ENCODE assay signal across 17 cellular contexts in the genomic region with DNA sequence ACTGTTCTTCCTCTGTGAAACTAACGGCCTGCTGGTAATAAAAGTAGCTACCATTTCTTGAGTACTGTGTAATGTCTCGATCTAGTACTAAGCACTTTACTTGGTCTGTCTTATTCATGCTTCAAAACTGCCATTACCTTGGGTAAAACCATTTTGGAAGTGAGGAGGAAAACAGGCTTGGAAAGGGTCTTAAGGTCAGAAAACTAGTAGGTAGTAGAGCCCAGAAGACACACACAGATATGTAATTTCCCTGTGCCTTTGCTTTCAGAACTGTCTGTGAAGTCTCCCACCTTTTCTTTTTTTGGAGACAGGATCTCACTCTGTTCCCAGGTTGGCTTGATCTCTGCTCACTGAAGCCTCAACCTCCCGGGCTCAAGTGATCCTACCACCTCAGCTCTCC. TPM values are rescaled to one million over a fixed set of nuclear protein-coding genes. Genes with fewer than 3 reads are reported as not detected.
A peak's percentile ranks its signal among the peaks of the same experiment; 100 is the strongest.
DNase-seq lines count a peak whose midpoint lies in the region; ATAC-seq, FAIRE-seq and TF ChIP-seq lines count a peak whose summit lies in the region.
"Had no signal": no experiment of that assay in that cellular context is flagged by ENCODE, and none has a peak within 500 bp of the region (broad histone marks: within the 10 kb centered on the region; RNA-seq: fewer than 3 reads in every experiment).

No MANE protein-coding gene starts in this region.

- peaks cover 47% of the 10 kb centered on the region for H3K36me3 Mint-ChIP-seq in activated CD4-positive, alpha-beta memory T cell treated with anti-CD3 and anti-CD28 coated beads, Interleukin-2, amount 10 ng/mL, durations not matched to agents 7 days and 5 days (ENCODE audit: low read depth)
- H3K36me3 Mint-ChIP-seq in activated CD4-positive, alpha-beta memory T cell treated with anti-CD3 and anti-CD28 coated beads for 36 hours: peaks cover 28% of the 10 kb centered on the region

- ATAC-seq in HG03457 (IDR thresholded peaks at IDR 0.05; ENCODE audit: unreplicated experiment): no peak
- no peak for ATAC-seq in SK-N-SH treated with all-trans-retinoic acid at 6 μM for 48 hours
- ATAC-seq: HCT116, Panc1 had no signal

- peaks cover 36% of the 10 kb centered on the region for H3K4me1 Mint-ChIP-seq in activated CD4-positive, alpha-beta memory T cell treated with anti-CD3 and anti-CD28 coated beads, Interleukin-2, amount 10 ng/mL, durations not matched to agents 7 days and 5 days
- H3K4me1 Mint-ChIP-seq in activated CD4-positive, alpha-beta memory T cell treated with anti-CD3 and anti-CD28 coated beads for 36 hours (ENCODE audit: low read depth): peaks cover 18% of the 10 kb centered on the region

- H3K23ac ChIP-seq in mesenchymal stem cell (ENCODE audit: low read length in 2 of 2): no peak overlapping the region

- H3K4me2 ChIP-seq in mesenchymal stem cell (ENCODE audit: low read length, poor library complexity, severe bottlenecking): no peak overlapping the region

- FAIRE-seq in GM12891 (lab: Jason Lieb, UNC): no peak

- H3K79me1 ChIP-seq in mesenchymal stem cell (replicated peaks; ENCODE audit: low read length, poor library complexity, severe bottlenecking): peaks cover 18% of the 10 kb centered on the region

- WGBS in mesenchymal stem cell: no CpG with 5 or more reads among the region's 3 CpGs

- no peaks in the 10 kb centered on the region for H3K27me3 Mint-ChIP-seq in activated CD4-positive, alpha-beta memory T cell treated with anti-CD3 and anti-CD28 coated beads, Interleukin-2, amount 10 ng/mL, durations not matched to agents 7 days and 5 days
- H3K27me3 Mint-ChIP-seq in activated CD4-positive, alpha-beta memory T cell treated with anti-CD3 and anti-CD28 coated beads for 36 hours: no peaks in the 10 kb centered on the region

- no peak for DNase-seq in activated CD4-positive, alpha-beta memory T cell treated with anti-CD3 and anti-CD28 coated beads, Interleukin-2, amount 10 ng/mL, durations not matched to agents 7 days and 5 days
- DNase-seq in activated CD4-positive, alpha-beta memory T cell treated with anti-CD3 and anti-CD28 coated beads for 36 hours: no peak
- DNase-seq in GM12891 (ENCODE audit: insufficient read length, low spot score) (no peak), SK-N-MC (ENCODE audit: low read depth, low spot score) (no peak), mesenchymal stem cell (no peak), NCI-H526 (lab: John Stamatoyannopoulos, UW) (no peak)
- DNase-seq: C1 segment of cervical spinal cord, COR-L47, DMS153, NCI-H1092, NCI-H226, NCI-H526 treated with DMSO at 0.1 percent for 48 hours, Right ventricle myocardium superior had no signal

- H3K36me3 ChIP-seq in SK-N-MC (ENCODE audit: insufficient read depth, low read length) (peaks cover 43% of the 10 kb centered on the region), mesenchymal stem cell (ENCODE audit: control insufficient read depth in 1 of 2, insufficient read depth in 2 of 2, low read depth in 1 of 2, low read length in 2 of 2) (peaks cover 13 to 56% of the 10 kb centered on the region in 2 experiments)

- H3K27ac ChIP-seq in SK-N-MC (peak overlapping the region; percentile 61), mesenchymal stem cell (ENCODE audit: low read length, poor library complexity, severe bottlenecking) (no peak overlapping the region)

- H2BK12ac ChIP-seq in mesenchymal stem cell (ENCODE audit: low read length in 2 of 2): no peak overlapping the region

- POLR2A ChIA-PET in activated CD4-positive, alpha-beta memory T cell treated with anti-CD3 and anti-CD28 coated beads, Interleukin-2, amount 10 ng/mL, durations not matched to agents 7 days and 5 days (lab: Charles Lee): interaction anchor here (0.7 kb wide), 1 partner anchor 11 kb away, joined by 3 read pairs; no protein-coding TSS in a partner anchor
- POLR2A ChIA-PET in activated CD4-positive, alpha-beta memory T cell treated with anti-CD3 and anti-CD28 coated beads for 36 hours (lab: Charles Lee): interaction anchor here (0.6 kb wide), 2 partner anchors 8 to 217 kb away, joined by 3 read pairs; no protein-coding TSS in a partner anchor

- H3K4ac ChIP-seq in mesenchymal stem cell (ENCODE audit: low read depth in 1 of 2, low read length in 2 of 2): no peak overlapping the region

- no peaks in the 10 kb centered on the region for H3K9me3 Mint-ChIP-seq in activated CD4-positive, alpha-beta memory T cell treated with anti-CD3 and anti-CD28 coated beads, Interleukin-2, amount 10 ng/mL, durations not matched to agents 7 days and 5 days
- no peaks in the 10 kb centered on the region for H3K9me3 Mint-ChIP-seq in activated CD4-positive, alpha-beta memory T cell treated with anti-CD3 and anti-CD28 coated beads for 36 hours

- H3K9ac ChIP-seq in SK-N-MC (ENCODE audit: insufficient read length) (no peak overlapping the region), mesenchymal stem cell (ENCODE audit: low read length) (peak overlapping the region; percentile 40)

- no peak overlapping the region for H3K4me3 ChIP-seq in SK-N-MC
- H3K4me3 ChIP-seq in mesenchymal stem cell (ENCODE audit: insufficient read depth in 1 of 2, low read depth in 1 of 2, low read length in 2 of 2): no peak overlapping the region

- no peak overlapping the region for H4K8ac ChIP-seq in mesenchymal stem cell (ENCODE audit: low read length)

- no peak overlapping the region for H2BK5ac ChIP-seq in mesenchymal stem cell (ENCODE audit: low read depth, low read length, poor library complexity, severe bottlenecking)

- H2BK15ac ChIP-seq in mesenchymal stem cell (ENCODE audit: low read depth, poor library complexity, severe bottlenecking): no peak overlapping the region

- no peak overlapping the region for H3K14ac ChIP-seq in mesenchymal stem cell (ENCODE audit: low read length in 2 of 2)

- H3K27ac Mint-ChIP-seq in activated CD4-positive, alpha-beta memory T cell treated with anti-CD3 and anti-CD28 coated beads, Interleukin-2, amount 10 ng/mL, durations not matched to agents 7 days and 5 days: peak overlapping the region; percentile 9
- H3K27ac Mint-ChIP-seq in activated CD4-positive, alpha-beta memory T cell treated with anti-CD3 and anti-CD28 coated beads for 36 hours: no peak overlapping the region

- no peak overlapping the region for H3K18ac ChIP-seq in mesenchymal stem cell (ENCODE audit: low read depth in 1 of 2, low read length in 2 of 2)

- intact Hi-C loops in activated CD4-positive, alpha-beta memory T cell treated with anti-CD3 and anti-CD28 coated beads for 36 hours (cut with micrococcal nuclease): no loop called here

- H3K9me3 ChIP-seq in SK-N-MC (ENCODE audit: low read depth, low read length): no peaks in the 10 kb centered on the region
- H3K9me3 ChIP-seq in mesenchymal stem cell (ENCODE audit: control insufficient read depth, low read length): no peaks in the 10 kb centered on the region

- H3K4me3 Mint-ChIP-seq in activated CD4-positive, alpha-beta memory T cell treated with anti-CD3 and anti-CD28 coated beads, Interleukin-2, amount 10 ng/mL, durations not matched to agents 7 days and 5 days: no peak overlapping the region
- no peak overlapping the region for H3K4me3 Mint-ChIP-seq in activated CD4-positive, alpha-beta memory T cell treated with anti-CD3 and anti-CD28 coated beads for 36 hours

- CTCF ChIA-PET in activated CD4-positive, alpha-beta memory T cell treated with anti-CD3 and anti-CD28 coated beads, Interleukin-2, amount 10 ng/mL, durations not matched to agents 7 days and 5 days (lab: Charles Lee): interaction anchor here (1.5 kb wide), 1 partner anchor 8 kb away, joined by 3 read pairs; no protein-coding TSS in a partner anchor
- CTCF ChIA-PET in activated CD4-positive, alpha-beta memory T cell treated with anti-CD3 and anti-CD28 coated beads for 36 hours (lab: Charles Lee): interaction anchor here (1.9 kb wide), 1 partner anchor 17 kb away, joined by 5 read pairs; no protein-coding TSS in a partner anchor

- H2BK120ac ChIP-seq in mesenchymal stem cell (ENCODE audit: low read depth, low read length): no peak overlapping the region

- H4K91ac ChIP-seq in mesenchymal stem cell (ENCODE audit: low read length): no peak overlapping the region

- no peak overlapping the region for H2AK5ac ChIP-seq in mesenchymal stem cell (ENCODE audit: low read length, severe bottlenecking)

- H3K4me1 ChIP-seq in mesenchymal stem cell (ENCODE audit: control insufficient read depth, insufficient read depth, low read depth, low read length): peaks cover 7% of the 10 kb centered on the region

- H2AFZ ChIP-seq in mesenchymal stem cell (ENCODE audit: low read depth, low read length): no peak overlapping the region

- TF ChIP-seq POLR2A in GM12891 (IDR thresholded peaks at IDR 0.05; ENCODE audit: low read depth, low read length): 0 out of 2 replicates have a peak, but pooled peaks have one; percentile 27

- no peaks in the 10 kb centered on the region for H3K27me3 ChIP-seq in mesenchymal stem cell (ENCODE audit: control insufficient read depth in 1 of 2, insufficient read depth in 1 of 2, low read length in 2 of 2)

TF ChIP-seq in SK-N-SH treated with all-trans-retinoic acid at 6 μM for 48 hours, 23 proteins besides CTCF, POLR2A, EP300 and RAD21 (continues in another document):
- no peak for TF ChIP-seq ZFP3 (CRISPR knock-in tag; IDR thresholded peaks at IDR 0.05)

RNA-seq across cellular contexts. Expression of gene DDX55, which starts 3.4 kb away (rescaled TPM):
- 10 to 100 TPM; 26.8 to 26.9 TPM for total RNA-seq in activated CD4-positive, alpha-beta memory T cell treated with anti-CD3 and anti-CD28 coated beads, Interleukin-2, amount 10 ng/mL, durations not matched to agents 7 days and 5 days
- 10 to 100 TPM; 44.0 to 45.1 TPM for total RNA-seq in activated CD4-positive, alpha-beta memory T cell treated with anti-CD3 and anti-CD28 coated beads for 36 hours
- polyA plus RNA-seq in GM12891 (2012; ENCODE audit: low read depth, missing spikeins): 16.7 TPM
- 14.8 TPM for polyA plus RNA-seq in mesenchymal stem cell (2013, experiment 1 of 2)
- 14.3 TPM for polyA plus RNA-seq in mesenchymal stem cell (2013, experiment 2 of 2)

RNA-seq across cellular contexts. Expression of gene TMED2, which starts 14.2 kb away (rescaled TPM):
- 100 to 1,000 TPM; 166 to 167 TPM for total RNA-seq in activated CD4-positive, alpha-beta memory T cell treated with anti-CD3 and anti-CD28 coated beads, Interleukin-2, amount 10 ng/mL, durations not matched to agents 7 days and 5 days
- 100 to 1,000 TPM; 150 to 161 TPM for total RNA-seq in activated CD4-positive, alpha-beta memory T cell treated with anti-CD3 and anti-CD28 coated beads for 36 hours
- polyA plus RNA-seq in GM12891 (2012; ENCODE audit: low read depth, missing spikeins): 80.7 TPM
- polyA plus RNA-seq in mesenchymal stem cell (2013, experiment 1 of 2): 214 TPM
- polyA plus RNA-seq in mesenchymal stem cell (2013, experiment 2 of 2): 223 TPM

RNA-seq across cellular contexts. Expression of gene EIF2B1, which starts 35.0 kb away (rescaled TPM):
- 10 to 100 TPM; 55.9 to 57.0 TPM for total RNA-seq in activated CD4-positive, alpha-beta memory T cell treated with anti-CD3 and anti-CD28 coated beads, Interleukin-2, amount 10 ng/mL, durations not matched to agents 7 days and 5 days
- 10 to 100 TPM; 51.7 to 61.9 TPM for total RNA-seq in activated CD4-positive, alpha-beta memory T cell treated with anti-CD3 and anti-CD28 coated beads for 36 hours
- 35.5 TPM for polyA plus RNA-seq in GM12891 (2012; ENCODE audit: low read depth, missing spikeins)
- 28.0 TPM for polyA plus RNA-seq in mesenchymal stem cell (2013, experiment 1 of 2)
- 29.6 TPM for polyA plus RNA-seq in mesenchymal stem cell (2013, experiment 2 of 2)

RNA-seq across cellular contexts. Expression of gene GTF2H3, which starts 35.1 kb away (rescaled TPM):
- total RNA-seq in activated CD4-positive, alpha-beta memory T cell treated with anti-CD3 and anti-CD28 coated beads, Interleukin-2, amount 10 ng/mL, durations not matched to agents 7 days and 5 days: 10 to 100 TPM; 36.6 to 40.3 TPM
- 10 to 100 TPM; 57.2 to 58.4 TPM for total RNA-seq in activated CD4-positive, alpha-beta memory T cell treated with anti-CD3 and anti-CD28 coated beads for 36 hours
- 18.3 TPM for polyA plus RNA-seq in GM12891 (2012; ENCODE audit: low read depth, missing spikeins)
- 24.0 TPM for polyA plus RNA-seq in mesenchymal stem cell (2013, experiment 1 of 2)
- polyA plus RNA-seq in mesenchymal stem cell (2013, experiment 2 of 2): 24.3 TPM
